Comparison of ENCODE assay signal across 17 cellular contexts in genomic region chr10:30831401-30831800, GRCh38.
DNase-seq lines count a peak whose midpoint lies in the region; ATAC-seq and TF ChIP-seq lines count a peak whose summit lies in the region.
"Had no signal": no experiment of that assay in that cellular context is flagged by ENCODE, and none has a peak within 500 bp of the region (broad histone marks: within the 10 kb centered on the region; RNA-seq: fewer than 3 reads in every experiment).

No MANE protein-coding gene starts in this region.

- no peak for ATAC-seq in left lobe of liver
- ATAC-seq in HG03175 (IDR thresholded peaks at IDR 0.05; ENCODE audit: unreplicated experiment) = no peak

- H3K4me3 ChIP-seq in AG04450 (ENCODE audit: low read depth, low read length) (no peak overlapping the region), PC-9 (no peak overlapping the region), spleen (no peak overlapping the region)

- no peaks in the 10 kb centered on the region; the same call in 1 of the 2 replicates for H3K9me3 ChIP-seq in AG04450 (ENCODE audit: control insufficient read depth, insufficient read depth, low read length)
- H3K9me3 ChIP-seq in PC-9 (ENCODE audit: insufficient read depth, low read depth) = no peaks in the 10 kb centered on the region
- no peaks in the 10 kb centered on the region for H3K9me3 ChIP-seq in spleen

- intact Hi-C loops in PC-9 (cut with micrococcal nuclease; ENCODE audit: unreplicated experiment) = no loop called here
- intact Hi-C loops in spleen (cut with DNase I; ENCODE audit: low total_unique reads) = no loop called here

- TF ChIP-seq CTCF in AG04450 (IDR thresholded peaks at IDR 0.05; ENCODE audit: low read depth, low read length) = no peak
- no peak for TF ChIP-seq CTCF in PC-9 (conservative IDR thresholded peaks at IDR 0.05)
- no peak for TF ChIP-seq CTCF in spleen (IDR thresholded peaks at IDR 0.05 in 8 of 11, conservative IDR thresholded peaks at IDR 0.05 in 3 of 11)

- H4K20me1 ChIP-seq in PC-9 (ENCODE audit: insufficient read depth) = no peaks in the 10 kb centered on the region

- H3K4me2 ChIP-seq in PC-9 = peak overlapping the region; percentile 12

- no peak overlapping the region for H2AFZ ChIP-seq in PC-9

- BruUV-seq in PC-9 (replicated peaks; lab: Mats Ljungman, UMichigan) = no TSS peak

- H3K36me3 ChIP-seq in PC-9 (ENCODE audit: low read depth) (no peaks in the 10 kb centered on the region), spleen (peaks cover 0 to 8% (median 0%) of the 10 kb centered on the region in 6 donors)

- no peaks in the 10 kb centered on the region for H3F3A ChIP-seq in PC-9 (ENCODE audit: insufficient read depth, low read depth)

- H3K27me3 ChIP-seq in AG04450 (ENCODE audit: control insufficient read depth, insufficient read depth, low read length) (no peaks in the 10 kb centered on the region), PC-9 (ENCODE audit: insufficient read depth, low read depth) (no peaks in the 10 kb centered on the region), spleen (replicated peaks in 1 of 7) (peaks cover 0 to 4% (median 0%) of the 10 kb centered on the region in 7 donors)

- DNase-seq in AG04450 (ENCODE audit: low read depth, low spot score) (no peak), PC-9 (no peak), left lobe of liver (ENCODE audit: low spot score) (peak; percentile 22), spleen (peak; percentile 32), NCI-H1105 treated with DMSO at 0.1 percent for 48 hours (lab: John Stamatoyannopoulos, UW) (no peak), cerebellum (ENCODE audit: low spot score) (no peak)
- DNase-seq: ACHN, AML-193, DMS79, KBM-7, NCI-H187 treated with DMSO at 0.1 percent for 48 hours, NCI-H2171, NCI-H526 treated with DMSO at 0.1 percent for 48 hours, RPMI8226, SIG-M5 had no signal

- TF ChIP-seq POLR2A in spleen (IDR thresholded peaks at IDR 0.05) = no peak

- peak overlapping the region; percentile 11 for H3K27ac ChIP-seq in AG04450 (ENCODE audit: low read depth, low read length)
- no peak overlapping the region for H3K27ac ChIP-seq in PC-9
- no peak overlapping the region for H3K27ac ChIP-seq in spleen
- H3K27ac ChIP-seq: C4-2B had no signal

- POLR2A ChIA-PET in AG04450 (lab: Yijun Ruan, JAX) (no interaction called here), PC-9 (lab: Charles Lee; ENCODE audit: unreplicated experiment) (no interaction called here)

- H3K79me2 ChIP-seq in PC-9 (ENCODE audit: low read depth) = no peaks in the 10 kb centered on the region

- H3K4me1 ChIP-seq in PC-9 (replicated peaks; ENCODE audit: insufficient read depth) (no peaks in the 10 kb centered on the region), spleen (peaks cover 0 to 4% (median 0%) of the 10 kb centered on the region in 6 donors)

- no peaks in the 10 kb centered on the region for H3K9me2 ChIP-seq in PC-9 (ENCODE audit: insufficient read depth)

- CTCF ChIA-PET in AG04450 (lab: Charles Lee) = no interaction called here
- CTCF ChIA-PET in PC-9 (lab: Charles Lee) = no interaction called here

- WGBS in spleen, 5 donors = 87 to 97% (median 94%) methylated on average over 5 of the region's 5 CpGs

Comparison
In these comparisons a context has a peak if more than half of its experiments do, and no peak if none do; other contexts are left out.
1. DNase-seq: peak in left lobe of liver (single experiment) and spleen (single experiment); none in AG04450 (single experiment), PC-9 (0 of 2), NCI-H1105 treated with DMSO at 0.1 percent for 48 hours (single experiment) and cerebellum (single experiment).